Comparison of ENCODE assay signal across 21 cellular contexts in genomic region chrY:15289821-15290220, GRCh38.
A peak's percentile ranks its signal among the peaks of the same experiment; 100 is the strongest.
DNase-seq lines count a peak whose midpoint lies in the region; ATAC-seq and TF ChIP-seq lines count a peak whose summit lies in the region.
"Had no signal": no experiment of that assay in that cellular context is flagged by ENCODE, and none has a peak within 500 bp of the region (broad histone marks: within the 10 kb centered on the region; RNA-seq: fewer than 3 reads in every experiment).

No MANE protein-coding gene starts in this region.

- H3K4me3 ChIP-seq in epithelial cell of esophagus (ENCODE audit: low read length): no peak overlapping the region
- H3K4me3 ChIP-seq: A549; BLaER1 treated with 17β-estradiol and CSF1 and Interleukin-3, amounts not matched to agents 10 nM and 100 nM; GM12878 had no signal

- ATAC-seq in GM18870 (IDR thresholded peaks at IDR 0.05; ENCODE audit: unreplicated experiment): no peak
- ATAC-seq: A549, GM12878 had no signal

- DNase-seq in HS-5 (ENCODE audit: low read depth): peak; percentile 4
- peak; percentile 0 for DNase-seq in T1000 (lab: John Stamatoyannopoulos, UW)
- peak; percentile 17 for DNase-seq in epithelial cell of esophagus (ENCODE audit: low read depth)
- peak; percentile 15 for DNase-seq in renal cortical epithelial cell (ENCODE audit: low read depth)
- no peak for DNase-seq in NCI-H1417 (lab: John Stamatoyannopoulos, UW)
- no peak for DNase-seq in HCEC 1CT
- DNase-seq: AML-193; CD4-positive, alpha-beta memory T cell; CD8-positive, alpha-beta memory T cell; COR-L47; DMS 273 treated with DMSO at 0.1 percent for 48 hours; DMS153; DMS53; DMS79; DND-41; EL; GDM1 had no signal

- no peak for TF ChIP-seq CTCF in epithelial cell of esophagus (IDR thresholded peaks at IDR 0.05; ENCODE audit: insufficient read depth, low read depth, low read length, missing control alignments)

Comparison
In these comparisons a context has a peak if more than half of its experiments do, and no peak if none do; other contexts are left out.
1. DNase-seq: peak in HS-5 (single experiment), T1000 (single experiment), epithelial cell of esophagus (single experiment) and renal cortical epithelial cell (single experiment); none in NCI-H1417 (0 of 3) and HCEC 1CT (single experiment).